Comparison of ENCODE assay signal across 33 cellular contexts in genomic region chr1:100557606-100557953, GRCh38. TPM values are rescaled to one million over a fixed set of nuclear protein-coding genes. Genes with fewer than 3 reads are reported as not detected.
"Had no signal": no experiment of that assay in that cellular context is flagged by ENCODE, and none has a peak within 500 bp of the region (broad histone marks: within the 10 kb centered on the region; RNA-seq: fewer than 3 reads in every experiment).

No MANE protein-coding gene starts in this region.

- H3K4me3 ChIP-seq: ovary, psoas muscle, skin epidermis, smooth muscle cell, spleen, suprapubic skin, testis, tibial artery, transverse colon, upper lobe of right lung, uterus had no signal

- H3K27me3 Mint-ChIP-seq: progenitor cell of endocrine pancreas; stimulated activated naive CD8-positive, alpha-beta T cell treated with anti-CD3 and anti-CD28 coated beads, Interleukin-15, amount 100 ng/mL, for 72 hours; type B pancreatic cell had no signal

- H3K27ac Mint-ChIP-seq: naive thymus-derived CD8-positive, alpha-beta T cell; natural killer cell treated with Interleukin-12 subunit alpha and Interleukin-12 subunit beta and Interleukin-15 and Interleukin-18, amount 100 ng/mL, for 72 hours; nephron progenitor cell; progenitor cell of endocrine pancreas; stimulated activated memory B cell treated with anti-CD40 and anti-IgM and Interleukin-4, amounts not matched to agents 10 μg/mL and 1 μg/mL and 100 μg/mL, for 72 hours; stimulated activated naive CD8-positive, alpha-beta T cell treated with anti-CD3 and anti-CD28 coated beads, Interleukin-15, amount 100 ng/mL, for 72 hours; type B pancreatic cell had no signal

- H3K27me3 ChIP-seq: neutrophil, ovary, spleen, suprapubic skin, testis, tibial artery, transverse colon, upper lobe of right lung, uterus had no signal

- H3K4me1 ChIP-seq: parathyroid adenoma, psoas muscle, spleen, suprapubic skin, testis, tibial artery, transverse colon, upper lobe of right lung, uterus had no signal

- DNase-seq: naive thymus-derived CD8-positive, alpha-beta T cell; nephron progenitor cell; nucleus accumbens; ovary; posterior cingulate gyrus; psoas muscle; right cardiac atrium; spleen; stimulated activated CD4-positive, alpha-beta T cell treated with anti-CD3 and anti-CD28 coated beads, Interleukin-12 subunit alpha, Interleukin-12 subunit beta, amount 100 ng/mL, for 4 hours; stimulated activated CD4-positive, alpha-beta T cell treated with anti-CD3 and anti-CD28 coated beads, Interleukin-1b, Interleukin-23, amount 100 ng/mL, for 48 hours; stimulated activated CD4-positive, alpha-beta T cell treated with anti-CD3 and anti-CD28 coated beads, Interleukin-4, amount 100 ng/mL, for 1 hour; stimulated activated CD4-positive, alpha-beta T cell treated with anti-CD3 and anti-CD28 coated beads, Interleukin-4, amount 100 ng/mL, for 4 hours; stimulated activated CD8-positive, alpha-beta memory T cell treated with anti-CD3 and anti-CD28 coated beads, Interleukin-4, amount 100 ng/mL, for 48 hours; stimulated activated naive CD4-positive, alpha-beta T cell; stimulated activated naive CD8-positive, alpha-beta T cell treated with anti-CD3 and anti-CD28 coated beads, Interleukin-15, amount 100 ng/mL, for 72 hours; stimulated activated naive CD8-positive, alpha-beta T cell treated with anti-CD3 and anti-CD28 coated beads, Interleukin-15, Interleukin-2, amounts not matched to agents 100 U/mL and 50 U/mL, for 24 hours; substantia nigra; testis; tibial artery; transverse colon; upper lobe of right lung; uterus had no signal

- H3K4me3 Mint-ChIP-seq: naive thymus-derived CD8-positive, alpha-beta T cell; natural killer cell treated with Interleukin-12 subunit alpha and Interleukin-12 subunit beta and Interleukin-15 and Interleukin-18, amount 100 ng/mL, for 72 hours; nephron progenitor cell; neural crest cell; stimulated activated memory B cell treated with anti-CD40 and anti-IgM and Interleukin-4, amounts not matched to agents 10 μg/mL and 1 μg/mL and 100 μg/mL, for 72 hours; stimulated activated naive CD8-positive, alpha-beta T cell treated with anti-CD3 and anti-CD28 coated beads, Interleukin-15, amount 100 ng/mL, for 72 hours; type B pancreatic cell had no signal

- ATAC-seq: naive thymus-derived CD8-positive, alpha-beta T cell; natural killer cell treated with Interleukin-12 subunit alpha and Interleukin-12 subunit beta and Interleukin-15 and Interleukin-18, amount 100 ng/mL, for 72 hours; psoas muscle; right cardiac atrium; sciatic nerve; stimulated activated memory B cell treated with anti-CD40 and anti-IgM and Interleukin-4, amounts not matched to agents 10 μg/mL and 1 μg/mL and 100 μg/mL, for 72 hours; stimulated activated naive CD8-positive, alpha-beta T cell treated with anti-CD3 and anti-CD28 coated beads, Interleukin-15, amount 100 ng/mL, for 72 hours; stimulated activated naive CD8-positive, alpha-beta T cell treated with anti-CD3 and anti-CD28 coated beads, Interleukin-15, Interleukin-2, amounts not matched to agents 100 U/mL and 50 U/mL, for 24 hours; upper lobe of right lung had no signal

- H2AFZ ChIP-seq: parathyroid adenoma had no signal

- H3K4me1 Mint-ChIP-seq: naive thymus-derived CD8-positive, alpha-beta T cell; nephron progenitor cell; neural crest cell; stimulated activated memory B cell treated with anti-CD40 and anti-IgM and Interleukin-4, amounts not matched to agents 10 μg/mL and 1 μg/mL and 100 μg/mL, for 72 hours; stimulated activated naive CD8-positive, alpha-beta T cell treated with anti-CD3 and anti-CD28 coated beads, Interleukin-15, amount 100 ng/mL, for 72 hours had no signal

- H3K36me3 ChIP-seq: neutrophil, ovary, spleen, suprapubic skin, tibial artery, transverse colon, upper lobe of right lung, uterus had no signal

- H3K27ac ChIP-seq: neutrophil, ovary, parathyroid adenoma, psoas muscle, skin epidermis, spleen, suprapubic skin, testis, tibial artery, transverse colon, upper lobe of right lung, uterus had no signal

- H3K9me3 ChIP-seq: ovary, testis had no signal

- H3K36me3 Mint-ChIP-seq: type B pancreatic cell had no signal

- H3K9ac ChIP-seq: parathyroid adenoma had no signal

- H3K4me2 ChIP-seq: smooth muscle cell had no signal

- H3K79me2 ChIP-seq: parathyroid adenoma had no signal

RNA-seq across cellular contexts. Expression of gene GPR88, which starts 19.6 kb away (rescaled TPM):
- total RNA-seq: neural crest cell, progenitor cell of endocrine pancreas, smooth muscle cell, suprapubic skin, upper lobe of right lung had no signal
- polyA plus RNA-seq: naive thymus-derived CD8-positive, alpha-beta T cell; smooth muscle cell had no signal
